Comparison of ENCODE assay signal across 8 cellular contexts in the genomic region with DNA sequence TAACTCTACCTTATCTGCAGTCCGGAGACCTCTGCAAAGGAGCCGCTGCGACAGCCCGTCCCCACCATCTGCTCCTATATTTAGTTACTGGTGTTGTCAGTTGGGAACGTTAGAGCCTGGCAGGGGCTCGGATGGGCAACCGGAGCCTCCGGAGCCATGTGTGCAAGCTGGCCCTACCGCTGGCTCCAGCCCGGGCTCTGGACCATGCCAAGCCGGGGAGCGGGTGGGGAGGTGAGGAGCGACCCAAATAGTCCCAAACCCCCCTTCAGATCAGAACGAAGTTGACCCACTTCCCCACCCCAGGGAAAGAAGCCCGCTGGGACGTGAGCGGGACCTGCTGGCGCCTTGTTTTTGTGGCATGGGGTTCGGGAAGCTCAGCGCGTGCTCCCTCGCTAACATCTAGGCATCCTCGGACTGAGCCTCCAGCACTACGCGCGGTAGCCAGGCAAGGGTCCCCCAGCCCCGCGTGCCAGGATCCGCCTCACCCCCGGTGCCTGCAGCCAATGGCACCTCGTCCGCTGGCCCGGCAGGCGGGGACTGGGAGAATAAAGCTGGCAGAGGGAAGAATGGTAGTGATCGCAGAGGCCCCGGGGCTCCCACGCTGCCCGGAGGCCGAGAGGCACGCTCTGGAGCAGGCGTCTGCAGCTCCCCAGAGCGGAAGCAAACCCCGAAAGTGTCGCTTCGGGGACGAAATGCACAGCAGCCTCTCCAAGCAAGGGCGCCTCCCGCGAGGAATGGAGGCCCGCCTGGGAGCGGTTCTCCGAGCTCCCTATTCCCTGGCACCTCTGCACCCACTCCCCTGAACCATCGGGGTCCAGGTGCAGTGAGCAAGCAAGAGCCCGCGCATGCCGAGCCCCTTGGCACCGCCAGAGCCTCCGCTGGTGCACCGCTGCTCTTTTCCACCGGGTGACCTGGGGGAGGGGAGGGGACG. TPM values are rescaled to one million over a fixed set of nuclear protein-coding genes. Genes with fewer than 3 reads are reported as not detected.
DNase-seq lines count a peak whose midpoint lies in the region; ATAC-seq, FAIRE-seq and TF ChIP-seq lines count a peak whose summit lies in the region.

No MANE protein-coding gene starts in this region.

- peak overlapping the region; percentile 53 to 67 (median 64) for H3K4me3 ChIP-seq in keratinocyte (ENCODE audit: control insufficient read depth in 2 of 3, extremely low read depth in 1 of 3, insufficient read depth in 2 of 3, low read depth in 1 of 3, low read length in 3 of 3)

- peaks cover 6% of the 10 kb centered on the region for H3K27me3 ChIP-seq in keratinocyte (ENCODE audit: control insufficient read depth, extremely low read depth, insufficient read depth, low read length)

- dilution Hi-C loops in keratinocyte (cut with MboI; ENCODE audit: extremely low pct_ligation_motif_present, low sequenced_read_pairs): no loop called here

- peaks cover 30% of the 10 kb centered on the region for H3K4me1 ChIP-seq in keratinocyte (ENCODE audit: control insufficient read depth, extremely low read depth, insufficient read depth, low read length)

- no peaks in the 10 kb centered on the region for H3K27me3 Mint-ChIP-seq in central memory CD8-positive, alpha-beta T cell

- no peaks in the 10 kb centered on the region for H4K20me1 ChIP-seq in keratinocyte (ENCODE audit: control insufficient read depth, extremely low read depth, insufficient read depth, low read length)

- H3K9me3 Mint-ChIP-seq in central memory CD8-positive, alpha-beta T cell: peaks cover 6% of the 10 kb centered on the region

- H3K9ac ChIP-seq in keratinocyte (ENCODE audit: control insufficient read depth, extremely low read depth, insufficient read depth, low read length): peak overlapping the region; percentile 36

- TF ChIP-seq CTCF in keratinocyte (optimal IDR thresholded peaks at IDR 0.05 in 1 of 3, IDR thresholded peaks at IDR 0.05 in 1 of 3, conservative IDR thresholded peaks at IDR 0.05 in 1 of 3; ENCODE audit: extremely low read depth in 1 of 3, insufficient read depth in 2 of 3, low read length in 3 of 3): no peak

- no peak overlapping the region for H3K27ac ChIP-seq in keratinocyte (ENCODE audit: control insufficient read depth, insufficient read depth, low read length)

- H2AFZ ChIP-seq in keratinocyte (ENCODE audit: control insufficient read depth, low read length): peak overlapping the region; percentile 77

- H3K4me2 ChIP-seq in keratinocyte (ENCODE audit: control insufficient read depth, extremely low read depth, insufficient read depth, low read depth, low read length): peak overlapping the region; percentile 84

- DNase-seq in DMS 273 (lab: John Stamatoyannopoulos, UW; ENCODE audit: unreplicated experiment): peak; percentile 95
- DNase-seq in SK-N-DZ (ENCODE audit: low spot score): peak; percentile 72
- DNase-seq in central memory CD8-positive, alpha-beta T cell (ENCODE audit: low spot score in 2 of 2): no peak
- DNase-seq in keratinocyte (ENCODE audit: low read depth, low spot score): no peak
- peak in 2 of 3 donors; percentile 3 to 12 for DNase-seq in stimulated activated CD4-positive, alpha-beta T cell treated with anti-CD3 and anti-CD28 coated beads, Interleukin-12 subunit alpha, Interleukin-12 subunit beta, amount 100 ng/mL, for 48 hours (ENCODE audit: low read depth in 2 of 3, low spot score in 1 of 3)
- no peak for DNase-seq in NCI-H2196 treated with DMSO at 0.1 percent for 48 hours (lab: John Stamatoyannopoulos, UW; ENCODE audit: unreplicated experiment)

- H3K27ac Mint-ChIP-seq in central memory CD8-positive, alpha-beta T cell (ENCODE audit: low read depth): no peak overlapping the region

- no peaks in the 10 kb centered on the region for H3K36me3 ChIP-seq in keratinocyte (ENCODE audit: control insufficient read depth in 2 of 2, extremely low read depth in 1 of 2, insufficient read depth in 2 of 2, low read length in 2 of 2)

- H3K4me3 Mint-ChIP-seq in central memory CD8-positive, alpha-beta T cell: peak overlapping the region; percentile 84

- peaks cover 19% of the 10 kb centered on the region for H3K4me1 Mint-ChIP-seq in central memory CD8-positive, alpha-beta T cell

- peak; percentile 34 for ATAC-seq in GM19463 (IDR thresholded peaks at IDR 0.05; ENCODE audit: unreplicated experiment)
- peak; percentile 25 for ATAC-seq in HG03521 (IDR thresholded peaks at IDR 0.05; ENCODE audit: unreplicated experiment)
- peak; percentile 46 for ATAC-seq in central memory CD8-positive, alpha-beta T cell (replicated peaks; ENCODE audit: extremely low read depth, poor library complexity, severe bottlenecking)

- H3K79me2 ChIP-seq in keratinocyte (ENCODE audit: control insufficient read depth, insufficient read depth, low read length): no peaks in the 10 kb centered on the region

- peaks cover 2% of the 10 kb centered on the region for H3K36me3 Mint-ChIP-seq in central memory CD8-positive, alpha-beta T cell (ENCODE audit: insufficient read depth)

- H3K9me1 ChIP-seq in keratinocyte (ENCODE audit: control insufficient read depth, extremely low read depth, insufficient read depth, low read length): peaks cover 5% of the 10 kb centered on the region

- no peak for FAIRE-seq in keratinocyte (lab: Jason Lieb, UNC)

- no peaks in the 10 kb centered on the region for H3K9me3 ChIP-seq in keratinocyte (ENCODE audit: control insufficient read depth, low read depth, low read length)

RNA-seq across cellular contexts. Expression of gene LRRC20, which starts 0.7 kb away (rescaled TPM):
- 43.3 and 65.3 TPM in 2 replicates for polyA plus RNA-seq in SK-N-DZ (2014; cell fraction: cytosol; rRNA removed)
- 31.6 and 38.2 TPM in 2 replicates for polyA plus RNA-seq in SK-N-DZ (2014; cell fraction: nucleus; rRNA removed)
- polyA plus RNA-seq in keratinocyte: 0.54 to 1.6 TPM (median 0.93 TPM) in 3 replicates
- polyA plus RNA-seq in keratinocyte (2011; ENCODE audit: low read depth): 0.56 TPM
- polyA plus RNA-seq in keratinocyte (2011; cell fraction: cytosol; rRNA removed): 0.53 and 0.94 TPM in 2 replicates
- polyA plus RNA-seq in keratinocyte (2011; cell fraction: nucleus; rRNA removed): 0.56 and 0.85 TPM in 2 replicates
- polyA plus RNA-seq in keratinocyte (2012; ENCODE audit: low replicate concordance): 1.1 and 1.9 TPM in 2 replicates
- 0.73 to 2.2 TPM (median 1.8 TPM) in 3 replicates for polyA minus RNA-seq in keratinocyte
- not detected for polyA minus RNA-seq in keratinocyte (2011; cell fraction: cytosol; rRNA and poly(A)+ RNA removed)
- polyA minus RNA-seq in keratinocyte (2011; cell fraction: nucleus; rRNA and poly(A)+ RNA removed): 0.21 and 0.54 TPM in 2 replicates

RNA-seq across cellular contexts. Expression of gene EIF4EBP2, which starts 22.2 kb away (rescaled TPM):
- 47.0 and 52.0 TPM in 2 replicates for polyA plus RNA-seq in SK-N-DZ (2014; cell fraction: cytosol; rRNA removed)
- 16.3 and 24.3 TPM in 2 replicates for polyA plus RNA-seq in SK-N-DZ (2014; cell fraction: nucleus; rRNA removed)
- polyA plus RNA-seq in keratinocyte: 10.2 to 22.2 TPM (median 18.9 TPM) in 3 replicates
- polyA plus RNA-seq in keratinocyte (2011; ENCODE audit: low read depth): 7.3 TPM
- polyA plus RNA-seq in keratinocyte (2011; cell fraction: cytosol; rRNA removed): 18.6 and 30.0 TPM in 2 replicates
- 13.2 and 15.8 TPM in 2 replicates for polyA plus RNA-seq in keratinocyte (2011; cell fraction: nucleus; rRNA removed)
- polyA plus RNA-seq in keratinocyte (2012; ENCODE audit: low replicate concordance): 15.1 and 18.2 TPM in 2 replicates
- polyA minus RNA-seq in keratinocyte: 18.2 to 45.3 TPM (median 29.6 TPM) in 3 replicates
- 33.2 TPM for polyA minus RNA-seq in keratinocyte (2011; cell fraction: cytosol; rRNA and poly(A)+ RNA removed)
- 10.3 and 21.1 TPM in 2 replicates for polyA minus RNA-seq in keratinocyte (2011; cell fraction: nucleus; rRNA and poly(A)+ RNA removed)

RNA-seq across cellular contexts. Expression of gene NODAL, which starts 59.7 kb away (rescaled TPM):
- polyA plus RNA-seq in SK-N-DZ (2014; cell fraction: cytosol; rRNA removed): not detected in 2 replicates
- not detected in 2 replicates for polyA plus RNA-seq in SK-N-DZ (2014; cell fraction: nucleus; rRNA removed)
- polyA plus RNA-seq in keratinocyte: 0.30 to 0.46 TPM (median 0.45 TPM) in 3 replicates
- 0.16 TPM for polyA plus RNA-seq in keratinocyte (2011; ENCODE audit: low read depth)
- 0.12 and 0.31 TPM in 2 replicates for polyA plus RNA-seq in keratinocyte (2011; cell fraction: cytosol; rRNA removed)
- 0.73 and 0.80 TPM in 2 replicates for polyA plus RNA-seq in keratinocyte (2011; cell fraction: nucleus; rRNA removed)
- polyA plus RNA-seq in keratinocyte (2012; ENCODE audit: low replicate concordance): 0.36 TPM in 1 of 2 replicates, not detected in the other
- polyA minus RNA-seq in keratinocyte: 0.58 to 0.92 TPM in 2 of 3 replicates, not detected in the other
- not detected for polyA minus RNA-seq in keratinocyte (2011; cell fraction: cytosol; rRNA and poly(A)+ RNA removed)
- not detected in 2 replicates for polyA minus RNA-seq in keratinocyte (2011; cell fraction: nucleus; rRNA and poly(A)+ RNA removed)

Comparison
In these comparisons a context has a peak if more than half of its experiments do, and no peak if none do; other contexts are left out.
1. DNase-seq: peak in DMS 273 (single experiment), SK-N-DZ (single experiment) and stimulated activated CD4-positive, alpha-beta T cell treated with anti-CD3 and anti-CD28 coated beads, Interleukin-12 subunit alpha, Interleukin-12 subunit beta, amount 100 ng/mL, for 48 hours (2 of 3); none in central memory CD8-positive, alpha-beta T cell (0 of 2), keratinocyte (single experiment) and NCI-H2196 treated with DMSO at 0.1 percent for 48 hours (single experiment).
2. Peak in every context shown above with its lines, with median percentiles within 50 percentile points of each other: ATAC-seq.